ENCODE assay signal across 8 cellular contexts in the genomic region with DNA sequence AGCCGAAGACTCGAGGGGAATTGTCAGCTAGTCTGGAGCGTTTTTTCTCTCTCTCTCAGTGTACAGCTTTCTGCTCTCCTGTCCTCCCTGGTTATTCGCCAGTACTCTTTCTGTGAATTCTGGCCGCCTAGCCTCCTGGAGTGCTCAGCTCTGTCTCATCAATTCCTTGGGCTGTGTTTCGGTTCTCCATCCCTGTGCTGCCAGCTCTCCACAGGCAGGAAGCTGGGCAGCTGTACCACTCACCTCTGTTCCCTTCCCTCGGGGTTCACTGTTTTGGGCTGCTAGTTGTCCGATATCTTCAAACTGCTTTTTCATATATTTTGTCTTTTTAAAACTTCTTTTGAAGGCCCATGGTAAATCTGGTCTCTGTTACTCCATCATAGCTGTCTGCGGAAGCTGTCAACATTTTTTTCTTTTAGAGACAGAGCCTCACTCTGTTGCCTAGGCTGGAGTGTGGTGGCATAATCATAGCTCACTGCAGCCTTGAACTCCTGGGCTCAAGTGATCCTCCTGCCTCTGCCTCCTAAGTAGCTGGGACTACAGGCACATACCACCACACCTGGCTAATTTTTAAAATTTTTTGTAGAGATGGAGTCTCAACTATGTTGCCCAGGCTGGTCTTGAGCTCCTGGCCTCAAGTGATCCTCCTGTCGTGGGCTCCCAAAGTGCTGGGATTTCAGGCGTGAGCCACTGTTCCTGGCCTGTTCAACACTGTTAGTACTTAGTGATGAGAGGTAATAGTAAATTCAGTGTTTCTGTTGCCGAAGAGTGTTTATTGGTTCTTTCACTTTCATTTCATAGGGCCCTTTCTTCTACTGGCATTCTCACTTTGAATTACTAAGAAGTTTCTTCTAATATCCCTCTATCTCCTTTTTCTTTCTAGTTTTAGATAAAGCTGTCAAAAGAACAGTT. TPM values are rescaled to one million over a fixed set of nuclear protein-coding genes. Genes with fewer than 3 reads are reported as not detected.
A peak's percentile ranks its signal among the peaks of the same experiment; 100 is the strongest.
DNase-seq lines count a peak whose midpoint lies in the region; ATAC-seq and TF ChIP-seq lines count a peak whose summit lies in the region.

No MANE protein-coding gene starts in this region.

- DNase-seq in GM20000 (ENCODE audit: low spot score) (peak; percentile 29), immature natural killer cell (peak; percentile 14 to 30 (median 30)), amniotic stem cell (lab: John Stamatoyannopoulos, UW) (no peak), ureter (ENCODE audit: low spot score) (no peak), suprapubic skin (ENCODE audit: low spot score in 2 of 2) (no peak), SJCRH30 (no peak)

- no peak for TF ChIP-seq POLR2A in suprapubic skin (IDR thresholded peaks at IDR 0.05)

- H3K4me3 ChIP-seq in GM08714 (ENCODE audit: low read length) (peak overlapping the region; percentile 60; the same call in 1 of the 2 replicates), suprapubic skin (no peak overlapping the region), SJCRH30 (no peak overlapping the region)

- H3K27me3 ChIP-seq in suprapubic skin (no peaks in the 10 kb centered on the region), SJCRH30 (no peaks in the 10 kb centered on the region)

- H3K27me3 Mint-ChIP-seq in immature natural killer cell (ENCODE audit: low read depth in 3 of 3), result peaks cover 0 to 2% (median 0%) of the 10 kb centered on the region in 3 donors

- peak overlapping the region; percentile 79 to 95 (median 90) for H3K4me3 Mint-ChIP-seq in immature natural killer cell

- TF ChIP-seq CTCF in GM20000 (IDR thresholded peaks at IDR 0.05; ENCODE audit: extremely low read depth, missing control alignments) (no peak), suprapubic skin (IDR thresholded peaks at IDR 0.05) (no peak)

- H3K36me3 ChIP-seq in suprapubic skin, result peaks cover 11% of the 10 kb centered on the region
- peaks cover 9% of the 10 kb centered on the region; the same call in 1 of the 2 replicates for H3K36me3 ChIP-seq in SJCRH30

- no peaks in the 10 kb centered on the region for H3K9me3 ChIP-seq in suprapubic skin
- H3K9me3 ChIP-seq in SJCRH30 (replicated peaks), result no peaks in the 10 kb centered on the region

- H3K4me1 Mint-ChIP-seq in immature natural killer cell, result peaks cover 11 to 17% of the 10 kb centered on the region in 2 donors

- TF ChIP-seq EP300 in suprapubic skin (IDR thresholded peaks at IDR 0.05), result no peak

- peak; percentile 77 for ATAC-seq in HG03520 (IDR thresholded peaks at IDR 0.05; ENCODE audit: unreplicated experiment)

- H3K36me3 Mint-ChIP-seq in immature natural killer cell, result peaks cover 0 to 8% (median 3%) of the 10 kb centered on the region in 3 donors

- H3K9me3 Mint-ChIP-seq in immature natural killer cell, result no peaks in the 10 kb centered on the region

- H3K27ac ChIP-seq in suprapubic skin, result no peak overlapping the region
- H3K27ac ChIP-seq in SJCRH30, result no peak overlapping the region

- peak overlapping the region; percentile 93 to 98 (median 96) for H3K27ac Mint-ChIP-seq in immature natural killer cell

- 89% methylated on average over 12 of the region's 12 CpGs for WGBS in suprapubic skin

- no peaks in the 10 kb centered on the region for H3K4me1 ChIP-seq in suprapubic skin
- no peaks in the 10 kb centered on the region for H3K4me1 ChIP-seq in SJCRH30

RNA-seq across cellular contexts. Expression of a gene that starts 18.6 kb away (rescaled TPM):
- polyA plus RNA-seq in immature natural killer cell, result 1 to 10 TPM; 3.8 to 9.2 (median 4.6) TPM
- total RNA-seq in ureter, result 14.2 TPM
- total RNA-seq in suprapubic skin, result 10 to 100 TPM in 2 of 4 donors, 1 to 10 TPM in 2; 7.2 to 20.0 (median 11.2) TPM
- 19.1 and 20.6 TPM in 2 replicates for total RNA-seq in SJCRH30 (2014; rRNA removed; shearing (Covaris generic))

RNA-seq across cellular contexts. Expression of a gene that starts 45.9 kb away (rescaled TPM):
- polyA plus RNA-seq in immature natural killer cell, result 10 to 100 TPM; 13.3 to 25.7 (median 18.6) TPM
- total RNA-seq in ureter, result 44.0 TPM
- total RNA-seq in suprapubic skin, result 10 to 100 TPM; 16.9 to 72.1 (median 21.1) TPM
- 35.4 and 49.8 TPM in 2 replicates for total RNA-seq in SJCRH30 (2014; rRNA removed; shearing (Covaris generic))

Comparison
In these comparisons a context has a peak if more than half of its experiments do, and no peak if none do; other contexts are left out.
1. DNase-seq: peak in GM20000 (single experiment) and immature natural killer cell (3 of 3); none in amniotic stem cell (single experiment), ureter (single experiment), suprapubic skin (0 of 2) and SJCRH30 (0 of 2).